In genomic region chr3:171352387-171352935, GRCh38 we compare ENCODE assay signal across 19 cellular contexts.
"Had no signal": no experiment of that assay in that cellular context is flagged by ENCODE, and none has a peak within 500 bp of the region (broad histone marks: within the 10 kb centered on the region; RNA-seq: fewer than 3 reads in every experiment).

No MANE protein-coding gene starts in this region.

- DNase-seq: activated CD4-positive, CD25-positive, alpha-beta regulatory T cell; activated CD8-positive, alpha-beta T cell treated with anti-CD3 and anti-CD28 coated beads, Interleukin-2, amount 10 ng/mL, durations not matched to agents 7 days and 5 days; activated naive CD4-positive, alpha-beta T cell treated with anti-CD3 and anti-CD28 coated beads for 36 hours; activated T-cell treated with anti-CD3 and anti-CD28 coated beads, Interleukin-2, amount 50 U/mL, for 24 hours; effector CD8-positive, alpha-beta T cell; immature natural killer cell; natural killer cell; pancreas; right lobe of liver; small intestine; stimulated activated CD4-positive, alpha-beta T cell treated with anti-CD3 and anti-CD28 coated beads, Interleukin-4, amount 100 ng/mL, for 1 hour; T-cell; T-helper 9 cell; testis; upper lobe of left lung had no signal

- H3K27me3 ChIP-seq: esophagus muscularis mucosa, pancreas, right lobe of liver, testis, upper lobe of left lung had no signal

- H3K27ac Mint-ChIP-seq: activated CD8-positive, alpha-beta T cell treated with anti-CD3 and anti-CD28 coated beads, Interleukin-2, amount 10 ng/mL, durations not matched to agents 7 days and 5 days; activated naive CD4-positive, alpha-beta T cell treated with anti-CD3 and anti-CD28 coated beads for 36 hours; activated T-cell treated with anti-CD3 and anti-CD28 coated beads, Interleukin-2, amount 50 U/mL, for 24 hours; activated T-helper 2 cell treated with anti-CD3 and anti-CD28 coated beads, Interferon-gamma antibody, Interleukin-2, Interleukin-4, amounts not matched to agents 10 μg/mL and 5 μg/mL and 100 μg/mL, durations not matched to agents 14 hours and 24 hours and 36 hours; stimulated activated effector memory CD8-positive, alpha-beta T cell treated with anti-CD3 and anti-CD28 coated beads, Interleukin-12 subunit alpha, Interleukin-12 subunit beta, amount 100 ng/mL, for 72 hours had no signal

- H3K4me3 ChIP-seq: esophagus muscularis mucosa, pancreas, right lobe of liver, testis, upper lobe of left lung had no signal

- H3K27me3 Mint-ChIP-seq: activated T-cell treated with anti-CD3 and anti-CD28 coated beads, Interleukin-2, amount 50 U/mL, for 24 hours; brain; T-cell had no signal

- H3K27ac ChIP-seq: esophagus muscularis mucosa, pancreas, right lobe of liver, testis had no signal

- H3K9me3 ChIP-seq: esophagus muscularis mucosa, pancreas, right lobe of liver, testis, upper lobe of left lung had no signal

- H3K36me3 ChIP-seq: esophagus muscularis mucosa, pancreas, right lobe of liver, upper lobe of left lung had no signal

- H3K9me3 Mint-ChIP-seq: activated naive CD4-positive, alpha-beta T cell treated with anti-CD3 and anti-CD28 coated beads for 36 hours; activated T-cell treated with anti-CD3 and anti-CD28 coated beads, Interleukin-2, amount 50 U/mL, for 24 hours; activated T-helper 2 cell treated with anti-CD3 and anti-CD28 coated beads, Interferon-gamma antibody, Interleukin-2, Interleukin-4, amounts not matched to agents 10 μg/mL and 5 μg/mL and 100 μg/mL, durations not matched to agents 14 hours and 24 hours and 36 hours; brain; immature natural killer cell; natural killer cell; stimulated activated effector memory CD8-positive, alpha-beta T cell treated with anti-CD3 and anti-CD28 coated beads, Interleukin-12 subunit alpha, Interleukin-12 subunit beta, amount 100 ng/mL, for 72 hours; T-cell had no signal

- ATAC-seq: activated CD8-positive, alpha-beta T cell treated with anti-CD3 and anti-CD28 coated beads, Interleukin-2, amount 10 ng/mL, durations not matched to agents 7 days and 5 days; natural killer cell; T-cell had no signal

- H3K4me3 Mint-ChIP-seq: activated CD8-positive, alpha-beta T cell treated with anti-CD3 and anti-CD28 coated beads, Interleukin-2, amount 10 ng/mL, durations not matched to agents 7 days and 5 days; activated naive CD4-positive, alpha-beta T cell treated with anti-CD3 and anti-CD28 coated beads for 36 hours; activated T-cell treated with anti-CD3 and anti-CD28 coated beads, Interleukin-2, amount 50 U/mL, for 24 hours; brain; immature natural killer cell; natural killer cell; stimulated activated effector memory CD8-positive, alpha-beta T cell treated with anti-CD3 and anti-CD28 coated beads, Interleukin-12 subunit alpha, Interleukin-12 subunit beta, amount 100 ng/mL, for 72 hours; T-cell had no signal

- H3K36me3 Mint-ChIP-seq: brain, immature natural killer cell, natural killer cell had no signal
